Comparison of ENCODE assay signal across 1 cellular context in the genomic region with DNA sequence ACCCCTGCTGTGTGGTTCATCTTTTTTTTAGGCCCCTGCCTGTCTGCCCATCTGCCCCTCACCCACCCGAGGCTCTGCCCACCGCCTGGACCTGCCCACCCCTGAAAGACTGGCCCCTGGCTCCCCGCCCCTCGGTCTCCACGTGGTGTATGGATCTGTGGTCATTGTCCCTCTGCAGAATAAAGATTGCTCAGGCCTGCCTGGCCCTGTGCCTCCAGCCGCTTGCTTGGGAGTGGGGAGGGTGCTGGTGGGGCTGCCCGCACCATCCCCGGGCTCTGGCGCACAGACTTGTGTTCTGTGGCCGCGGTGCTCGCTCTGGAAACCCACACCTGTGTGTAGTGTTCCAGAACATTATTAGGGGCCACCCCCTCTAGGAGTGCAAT.
TF ChIP-seq lines count a peak whose summit lies in the region.

No MANE protein-coding gene starts in this region.

TF ChIP-seq in HepG2, 621 proteins besides CTCF, POLR2A, EP300 and RAD21:
- TF ChIP-seq, protein P1, sequence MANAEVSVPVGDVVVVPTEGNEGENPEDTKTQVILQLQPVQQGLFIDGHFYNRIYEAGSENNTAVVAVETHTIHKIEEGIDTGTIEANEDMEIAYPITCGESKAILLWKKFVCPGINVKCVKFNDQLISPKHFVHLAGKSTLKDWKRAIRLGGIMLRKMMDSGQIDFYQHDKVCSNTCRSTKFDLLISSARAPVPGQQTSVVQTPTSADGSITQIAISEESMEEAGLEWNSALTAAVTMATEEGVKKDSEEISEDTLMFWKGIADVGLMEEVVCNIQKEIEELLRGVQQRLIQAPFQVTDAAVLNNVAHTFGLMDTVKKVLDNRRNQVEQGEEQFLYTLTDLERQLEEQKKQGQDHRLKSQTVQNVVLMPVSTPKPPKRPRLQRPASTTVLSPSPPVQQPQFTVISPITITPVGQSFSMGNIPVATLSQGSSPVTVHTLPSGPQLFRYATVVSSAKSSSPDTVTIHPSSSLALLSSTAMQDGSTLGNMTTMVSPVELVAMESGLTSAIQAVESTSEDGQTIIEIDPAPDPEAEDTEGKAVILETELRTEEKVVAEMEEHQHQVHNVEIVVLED (CRISPR knock-in tag; IDR thresholded peaks at IDR 0.05; ENCODE audit: borderline replicate concordance): no peak
- TF ChIP-seq CCAR2 (optimal IDR thresholded peaks at IDR 0.05; ENCODE audit: low read depth, low read length) (no peak), ZNF558 (CRISPR knock-in tag; IDR thresholded peaks at IDR 0.05; ENCODE audit: borderline replicate concordance) (0 out of 2 replicates have a peak, but pooled peaks have one; percentile 43), MAFF (IDR thresholded peaks at IDR 0.05; ENCODE audit: low read depth, low read length) (no peak)
- TF ChIP-seq, protein P2, sequence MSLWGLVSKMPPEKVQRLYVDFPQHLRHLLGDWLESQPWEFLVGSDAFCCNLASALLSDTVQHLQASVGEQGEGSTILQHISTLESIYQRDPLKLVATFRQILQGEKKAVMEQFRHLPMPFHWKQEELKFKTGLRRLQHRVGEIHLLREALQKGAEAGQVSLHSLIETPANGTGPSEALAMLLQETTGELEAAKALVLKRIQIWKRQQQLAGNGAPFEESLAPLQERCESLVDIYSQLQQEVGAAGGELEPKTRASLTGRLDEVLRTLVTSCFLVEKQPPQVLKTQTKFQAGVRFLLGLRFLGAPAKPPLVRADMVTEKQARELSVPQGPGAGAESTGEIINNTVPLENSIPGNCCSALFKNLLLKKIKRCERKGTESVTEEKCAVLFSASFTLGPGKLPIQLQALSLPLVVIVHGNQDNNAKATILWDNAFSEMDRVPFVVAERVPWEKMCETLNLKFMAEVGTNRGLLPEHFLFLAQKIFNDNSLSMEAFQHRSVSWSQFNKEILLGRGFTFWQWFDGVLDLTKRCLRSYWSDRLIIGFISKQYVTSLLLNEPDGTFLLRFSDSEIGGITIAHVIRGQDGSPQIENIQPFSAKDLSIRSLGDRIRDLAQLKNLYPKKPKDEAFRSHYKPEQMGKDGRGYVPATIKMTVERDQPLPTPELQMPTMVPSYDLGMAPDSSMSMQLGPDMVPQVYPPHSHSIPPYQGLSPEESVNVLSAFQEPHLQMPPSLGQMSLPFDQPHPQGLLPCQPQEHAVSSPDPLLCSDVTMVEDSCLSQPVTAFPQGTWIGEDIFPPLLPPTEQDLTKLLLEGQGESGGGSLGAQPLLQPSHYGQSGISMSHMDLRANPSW (CRISPR knock-in tag; IDR thresholded peaks at IDR 0.05; ENCODE audit: borderline replicate concordance): no peak
